ENCODE assay signal across 19 cellular contexts in genomic region chr15:29687204-29687768, GRCh38.
DNase-seq lines count a peak whose midpoint lies in the region; ATAC-seq, FAIRE-seq and TF ChIP-seq lines count a peak whose summit lies in the region.
"Had no signal": no experiment of that assay in that cellular context is flagged by ENCODE, and none has a peak within 500 bp of the region (broad histone marks: within the 10 kb centered on the region; RNA-seq: fewer than 3 reads in every experiment).

No MANE protein-coding gene starts in this region.

- H3K4me3 ChIP-seq in Peyer's patch (peak overlapping the region in 2 of 4 donors; percentile 37 to 42), right lobe of liver (peak overlapping the region in 1 of 3 donors; percentile 13), suprapubic skin (peak overlapping the region; percentile 7), psoas muscle (no peak overlapping the region)
- H3K4me3 ChIP-seq: breast epithelium, sigmoid colon had no signal

- WGBS in right lobe of liver (ENCODE audit: insufficient coverage, low coverage, low lambda C conversion rate, missing lambda C conversion rate) = 0% methylated on average over 2 of the region's 13 CpGs
- 51% methylated on average over 12 of the region's 13 CpGs for WGBS in suprapubic skin
- 77 to 80% (median 79%) methylated on average over 13 of the region's 13 CpGs for WGBS in psoas muscle, 3 donors

- H3K4me1 ChIP-seq in Peyer's patch (peaks cover 0 to 3% (median 0%) of the 10 kb centered on the region in 4 donors), right lobe of liver (peaks cover 0 to 31% (median 2%) of the 10 kb centered on the region in 4 donors), suprapubic skin (peaks cover 16% of the 10 kb centered on the region), psoas muscle (no peaks in the 10 kb centered on the region)
- H3K4me1 ChIP-seq: breast epithelium, sigmoid colon had no signal

- H3K27ac ChIP-seq in Peyer's patch (peak overlapping the region in 3 of 4 donors; percentile 77 to 96 (median 92)), right lobe of liver (peak overlapping the region in 2 of 3 donors; percentile 24 to 40), suprapubic skin (no peak overlapping the region), psoas muscle (no peak overlapping the region)
- H3K27ac ChIP-seq: breast epithelium, sigmoid colon had no signal

- H3K36me3 ChIP-seq in Peyer's patch (no peaks in the 10 kb centered on the region), right lobe of liver (no peaks in the 10 kb centered on the region), suprapubic skin (no peaks in the 10 kb centered on the region), psoas muscle (ENCODE audit: insufficient read depth in 1 of 2, low read depth in 1 of 2) (no peaks in the 10 kb centered on the region)
- H3K36me3 ChIP-seq: breast epithelium, sigmoid colon had no signal

- no peak for TF ChIP-seq EP300 in suprapubic skin (IDR thresholded peaks at IDR 0.05)

- no peak for TF ChIP-seq CTCF in Peyer's patch (IDR thresholded peaks at IDR 0.05)
- no peak for TF ChIP-seq CTCF in right lobe of liver (IDR thresholded peaks at IDR 0.05)
- no peak for TF ChIP-seq CTCF in suprapubic skin (IDR thresholded peaks at IDR 0.05)
- no peak for TF ChIP-seq CTCF in psoas muscle (IDR thresholded peaks at IDR 0.05)

- intact Hi-C loops in right lobe of liver (cut with DNase I) (no loop called here), psoas muscle (cut with DNase I) (no loop called here)

- TF ChIP-seq POLR2A in Peyer's patch (IDR thresholded peaks at IDR 0.05) (peak in 1 of 2 donors; percentile 49), right lobe of liver (IDR thresholded peaks at IDR 0.05) (no peak), suprapubic skin (IDR thresholded peaks at IDR 0.05) (no peak)

- DNase-seq in NCI-H1105 treated with DMSO at 0.1 percent for 48 hours (lab: John Stamatoyannopoulos, UW) (peak; percentile 41), Peyer's patch (peak in 2 of 3 donors; percentile 84 to 90), right lobe of liver (peak; percentile 49 to 82 (median 81)), suprapubic skin (ENCODE audit: low spot score in 2 of 2) (no peak), urothelium cell line (ENCODE audit: low spot score) (no peak), A172 (ENCODE audit: low spot score) (no peak), psoas muscle (no peak)
- DNase-seq: activated B cell treated with CpG ODN at 0.5 μM for 24 hours; activated CD8-positive, alpha-beta T cell treated with anti-CD3 and anti-CD28 coated beads, Interleukin-2, amount 10 ng/mL, durations not matched to agents 7 days and 5 days; activated naive CD8-positive, alpha-beta T cell treated with anti-CD3 and anti-CD28 coated beads, Interleukin-2, amount 50 U/mL, for 24 hours; Kasumi-1; NCI-H1436 treated with DMSO at 0.1 percent for 48 hours; NCI-H510A treated with DMSO at 0.1 percent for 48 hours; sigmoid colon had no signal

- FAIRE-seq in urothelium cell line (lab: Jason Lieb, UNC) = no peak
- FAIRE-seq: frontal cortex, GM12892, HTR-8/SVneo had no signal

- H3K27me3 ChIP-seq in Peyer's patch (no peaks in the 10 kb centered on the region), right lobe of liver (no peaks in the 10 kb centered on the region), suprapubic skin (no peaks in the 10 kb centered on the region), psoas muscle (ENCODE audit: insufficient read depth in 3 of 3, low read length in 2 of 3) (no peaks in the 10 kb centered on the region)
- H3K27me3 ChIP-seq: breast epithelium, sigmoid colon had no signal

- ATAC-seq in right lobe of liver (peak; percentile 80 to 89 (median 88)), HG03039 (IDR thresholded peaks at IDR 0.05; ENCODE audit: unreplicated experiment) (no peak), psoas muscle (no peak)
- ATAC-seq: activated CD8-positive, alpha-beta T cell treated with anti-CD3 and anti-CD28 coated beads, Interleukin-2, amount 10 ng/mL, durations not matched to agents 7 days and 5 days; activated naive CD8-positive, alpha-beta T cell treated with anti-CD3 and anti-CD28 coated beads, Interleukin-2, amount 50 U/mL, for 24 hours had no signal

- H3K9me3 ChIP-seq in Peyer's patch = no peaks in the 10 kb centered on the region
- no peaks in the 10 kb centered on the region for H3K9me3 ChIP-seq in right lobe of liver
- no peaks in the 10 kb centered on the region for H3K9me3 ChIP-seq in suprapubic skin
- H3K9me3 ChIP-seq in psoas muscle = no peaks in the 10 kb centered on the region
- H3K9me3 ChIP-seq: breast epithelium, sigmoid colon had no signal

Comparison
In these comparisons a context has a peak if more than half of its experiments do, and no peak if none do; other contexts are left out.
1. DNase-seq: peak in NCI-H1105 treated with DMSO at 0.1 percent for 48 hours (single experiment), Peyer's patch (2 of 3) and right lobe of liver (3 of 3); none in suprapubic skin (0 of 2), urothelium cell line (single experiment), A172 (single experiment) and psoas muscle (0 of 2).
2. H3K27ac ChIP-seq: peak in Peyer's patch (3 of 4) and right lobe of liver (2 of 3); none in suprapubic skin (single experiment) and psoas muscle (single experiment).
3. ATAC-seq: peak in right lobe of liver (4 of 4); none in HG03039 (single experiment) and psoas muscle (0 of 4).